ENCODE assay signal across 1 cellular context in the genomic region with DNA sequence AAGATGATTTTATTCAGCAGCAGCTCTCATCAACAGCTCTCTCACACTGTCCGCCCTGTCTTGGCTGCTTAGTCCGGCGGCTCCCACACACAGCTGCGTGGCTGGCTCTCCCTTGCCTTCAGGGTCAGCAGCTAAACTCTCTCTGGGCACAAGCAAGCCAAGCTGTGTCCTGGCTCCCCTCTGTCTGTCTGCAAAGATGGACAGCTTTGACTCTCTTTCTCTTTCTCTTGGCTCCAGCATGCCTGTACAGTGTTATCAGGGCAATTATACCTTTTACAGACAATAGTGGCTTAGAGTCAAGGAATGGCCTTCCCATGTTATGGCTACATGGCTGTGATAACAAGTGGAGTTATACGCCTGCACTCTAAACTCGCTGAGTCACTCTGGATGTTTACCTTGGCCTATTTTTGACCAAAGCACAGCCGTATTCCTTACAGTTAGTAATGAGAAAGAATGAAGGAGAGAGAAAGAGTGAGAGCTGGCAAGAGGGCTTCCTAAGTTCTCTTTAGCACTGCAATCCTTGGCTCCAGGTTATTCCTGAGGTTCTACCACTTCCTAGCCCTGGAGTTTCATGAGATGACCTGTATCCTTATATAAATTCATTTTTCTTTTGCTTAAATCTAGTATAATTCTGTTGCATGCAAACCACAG.
TF ChIP-seq lines count a peak whose summit lies in the region.

No MANE protein-coding gene starts in this region.

TF ChIP-seq in HepG2, 621 proteins besides CTCF, POLR2A, EP300 and RAD21 (continued from another document and continues in another):
- TF ChIP-seq, protein P1, sequence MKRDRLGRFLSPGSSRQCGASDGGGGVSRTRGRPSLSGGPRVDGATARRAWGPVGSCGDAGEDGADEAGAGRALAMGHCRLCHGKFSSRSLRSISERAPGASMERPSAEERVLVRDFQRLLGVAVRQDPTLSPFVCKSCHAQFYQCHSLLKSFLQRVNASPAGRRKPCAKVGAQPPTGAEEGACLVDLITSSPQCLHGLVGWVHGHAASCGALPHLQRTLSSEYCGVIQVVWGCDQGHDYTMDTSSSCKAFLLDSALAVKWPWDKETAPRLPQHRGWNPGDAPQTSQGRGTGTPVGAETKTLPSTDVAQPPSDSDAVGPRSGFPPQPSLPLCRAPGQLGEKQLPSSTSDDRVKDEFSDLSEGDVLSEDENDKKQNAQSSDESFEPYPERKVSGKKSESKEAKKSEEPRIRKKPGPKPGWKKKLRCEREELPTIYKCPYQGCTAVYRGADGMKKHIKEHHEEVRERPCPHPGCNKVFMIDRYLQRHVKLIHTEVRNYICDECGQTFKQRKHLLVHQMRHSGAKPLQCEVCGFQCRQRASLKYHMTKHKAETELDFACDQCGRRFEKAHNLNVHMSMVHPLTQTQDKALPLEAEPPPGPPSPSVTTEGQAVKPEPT (CRISPR knock-in tag; IDR thresholded peaks at IDR 0.05; ENCODE audit: low read depth) = no peak
- peak; percentile 62; the same call in 1 of the 2 replicates for TF ChIP-seq KAT7 (CRISPR knock-in tag; IDR thresholded peaks at IDR 0.05; ENCODE audit: borderline replicate concordance)
- TF ChIP-seq ZNF644 (CRISPR knock-in tag; IDR thresholded peaks at IDR 0.05; ENCODE audit: low read depth) = peak; percentile 92
- TF ChIP-seq ZFP90 (CRISPR knock-in tag; IDR thresholded peaks at IDR 0.05; ENCODE audit: borderline replicate concordance) = no peak
- TF ChIP-seq CBX5 (CRISPR knock-in tag; IDR thresholded peaks at IDR 0.05; ENCODE audit: borderline replicate concordance) = 0 out of 2 replicates have a peak, but pooled peaks have one; percentile 36
- TF ChIP-seq, protein P2, sequence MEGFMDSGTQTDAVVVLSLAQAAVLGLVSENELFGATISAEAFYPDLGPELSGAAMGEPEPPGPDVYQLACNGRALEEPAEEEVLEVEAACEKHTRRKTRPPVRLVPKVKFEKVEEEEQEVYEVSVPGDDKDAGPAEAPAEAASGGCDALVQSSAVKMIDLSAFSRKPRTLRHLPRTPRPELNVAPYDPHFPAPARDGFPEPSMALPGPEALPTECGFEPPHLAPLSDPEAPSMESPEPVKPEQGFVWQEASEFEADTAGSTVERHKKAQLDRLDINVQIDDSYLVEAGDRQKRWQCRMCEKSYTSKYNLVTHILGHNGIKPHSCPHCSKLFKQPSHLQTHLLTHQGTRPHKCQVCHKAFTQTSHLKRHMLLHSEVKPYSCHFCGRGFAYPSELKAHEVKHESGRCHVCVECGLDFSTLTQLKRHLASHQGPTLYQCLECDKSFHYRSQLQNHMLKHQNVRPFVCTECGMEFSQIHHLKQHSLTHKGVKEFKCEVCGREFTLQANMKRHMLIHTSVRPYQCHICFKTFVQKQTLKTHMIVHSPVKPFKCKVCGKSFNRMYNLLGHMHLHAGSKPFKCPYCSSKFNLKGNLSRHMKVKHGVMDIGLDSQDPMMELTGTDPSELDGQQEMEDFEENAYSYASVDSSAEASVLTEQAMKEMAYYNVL (CRISPR knock-in tag; IDR thresholded peaks at IDR 0.05; ENCODE audit: borderline replicate concordance) = peak; percentile 93
- TF ChIP-seq ZNF660 (CRISPR knock-in tag; IDR thresholded peaks at IDR 0.05; ENCODE audit: borderline replicate concordance, low read depth) = no peak
- TF ChIP-seq HOXA3 (CRISPR knock-in tag; IDR thresholded peaks at IDR 0.05) = peak; percentile 45; the same call in 1 of the 2 replicates
- 0 out of 2 replicates have a peak, but pooled peaks have one; percentile 53 for TF ChIP-seq ZNF331 (CRISPR knock-in tag; IDR thresholded peaks at IDR 0.05)
- peak; percentile 48; the same call in 1 of the 2 replicates for TF ChIP-seq ERF (CRISPR knock-in tag; IDR thresholded peaks at IDR 0.05)
- TF ChIP-seq, protein P3, sequence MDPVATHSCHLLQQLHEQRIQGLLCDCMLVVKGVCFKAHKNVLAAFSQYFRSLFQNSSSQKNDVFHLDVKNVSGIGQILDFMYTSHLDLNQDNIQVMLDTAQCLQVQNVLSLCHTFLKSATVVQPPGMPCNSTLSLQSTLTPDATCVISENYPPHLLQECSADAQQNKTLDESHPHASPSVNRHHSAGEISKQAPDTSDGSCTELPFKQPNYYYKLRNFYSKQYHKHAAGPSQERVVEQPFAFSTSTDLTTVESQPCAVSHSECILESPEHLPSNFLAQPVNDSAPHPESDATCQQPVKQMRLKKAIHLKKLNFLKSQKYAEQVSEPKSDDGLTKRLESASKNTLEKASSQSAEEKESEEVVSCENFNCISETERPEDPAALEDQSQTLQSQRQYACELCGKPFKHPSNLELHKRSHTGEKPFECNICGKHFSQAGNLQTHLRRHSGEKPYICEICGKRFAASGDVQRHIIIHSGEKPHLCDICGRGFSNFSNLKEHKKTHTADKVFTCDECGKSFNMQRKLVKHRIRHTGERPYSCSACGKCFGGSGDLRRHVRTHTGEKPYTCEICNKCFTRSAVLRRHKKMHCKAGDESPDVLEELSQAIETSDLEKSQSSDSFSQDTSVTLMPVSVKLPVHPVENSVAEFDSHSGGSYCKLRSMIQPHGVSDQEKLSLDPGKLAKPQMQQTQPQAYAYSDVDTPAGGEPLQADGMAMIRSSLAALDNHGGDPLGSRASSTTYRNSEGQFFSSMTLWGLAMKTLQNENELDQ (CRISPR knock-in tag; IDR thresholded peaks at IDR 0.05; ENCODE audit: borderline replicate concordance) = no peak
- no peak for TF ChIP-seq GFI1 (CRISPR knock-in tag; IDR thresholded peaks at IDR 0.05; ENCODE audit: borderline replicate concordance)
- TF ChIP-seq CEBPG (CRISPR knock-in tag; IDR thresholded peaks at IDR 0.05) = 0 out of 2 replicates have a peak, but pooled peaks have one; percentile 18
- no peak for TF ChIP-seq CREB1 (IDR thresholded peaks at IDR 0.05)
- peak; percentile 84 for TF ChIP-seq CREB1 (CRISPR knock-in tag; IDR thresholded peaks at IDR 0.05)
- TF ChIP-seq YY1 (IDR thresholded peaks at IDR 0.05; ENCODE audit: insufficient read depth, insufficient replicate concordance, low read depth, low read length) = peak; percentile 38
- peak; percentile 74 for TF ChIP-seq MED1 (CRISPR knock-in tag; IDR thresholded peaks at IDR 0.05)
- no peak for TF ChIP-seq ZNF891 (CRISPR knock-in tag; IDR thresholded peaks at IDR 0.05)
- TF ChIP-seq, protein P4, sequence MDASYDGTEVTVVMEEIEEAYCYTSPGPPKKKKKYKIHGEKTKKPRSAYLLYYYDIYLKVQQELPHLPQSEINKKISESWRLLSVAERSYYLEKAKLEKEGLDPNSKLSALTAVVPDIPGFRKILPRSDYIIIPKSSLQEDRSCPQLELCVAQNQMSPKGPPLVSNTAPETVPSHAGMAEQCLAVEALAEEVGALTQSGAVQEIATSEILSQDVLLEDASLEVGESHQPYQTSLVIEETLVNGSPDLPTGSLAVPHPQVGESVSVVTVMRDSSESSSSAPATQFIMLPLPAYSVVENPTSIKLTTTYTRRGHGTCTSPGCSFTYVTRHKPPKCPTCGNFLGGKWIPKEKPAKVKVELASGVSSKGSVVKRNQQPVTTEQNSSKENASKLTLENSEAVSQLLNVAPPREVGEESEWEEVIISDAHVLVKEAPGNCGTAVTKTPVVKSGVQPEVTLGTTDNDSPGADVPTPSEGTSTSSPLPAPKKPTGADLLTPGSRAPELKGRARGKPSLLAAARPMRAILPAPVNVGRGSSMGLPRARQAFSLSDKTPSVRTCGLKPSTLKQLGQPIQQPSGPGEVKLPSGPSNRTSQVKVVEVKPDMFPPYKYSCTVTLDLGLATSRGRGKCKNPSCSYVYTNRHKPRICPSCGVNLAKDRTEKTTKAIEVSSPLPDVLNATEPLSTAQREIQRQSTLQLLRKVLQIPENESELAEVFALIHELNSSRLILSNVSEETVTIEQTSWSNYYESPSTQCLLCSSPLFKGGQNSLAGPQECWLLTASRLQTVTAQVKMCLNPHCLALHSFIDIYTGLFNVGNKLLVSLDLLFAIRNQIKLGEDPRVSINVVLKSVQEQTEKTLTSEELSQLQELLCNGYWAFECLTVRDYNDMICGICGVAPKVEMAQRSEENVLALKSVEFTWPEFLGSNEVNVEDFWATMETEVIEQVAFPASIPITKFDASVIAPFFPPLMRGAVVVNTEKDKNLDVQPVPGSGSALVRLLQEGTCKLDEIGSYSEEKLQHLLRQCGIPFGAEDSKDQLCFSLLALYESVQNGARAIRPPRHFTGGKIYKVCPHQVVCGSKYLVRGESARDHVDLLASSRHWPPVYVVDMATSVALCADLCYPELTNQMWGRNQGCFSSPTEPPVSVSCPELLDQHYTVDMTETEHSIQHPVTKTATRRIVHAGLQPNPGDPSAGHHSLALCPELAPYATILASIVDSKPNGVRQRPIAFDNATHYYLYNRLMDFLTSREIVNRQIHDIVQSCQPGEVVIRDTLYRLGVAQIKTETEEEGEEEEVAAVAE (CRISPR knock-in tag; IDR thresholded peaks at IDR 0.05; ENCODE audit: borderline replicate concordance) = peak; percentile 29; the same call in 1 of the 2 replicates
- no peak for TF ChIP-seq ZBTB20 (CRISPR knock-in tag; IDR thresholded peaks at IDR 0.05; ENCODE audit: borderline replicate concordance, low read depth)
- no peak for TF ChIP-seq SOX6 (IDR thresholded peaks at IDR 0.05)
- TF ChIP-seq SOX6 (CRISPR knock-in tag; IDR thresholded peaks at IDR 0.05) = peak; percentile 81
- TF ChIP-seq POGZ (CRISPR knock-in tag; IDR thresholded peaks at IDR 0.05) = peak; percentile 64
- 0 out of 2 replicates have a peak, but pooled peaks have one; percentile 52 for TF ChIP-seq HOXA5 (CRISPR knock-in tag; IDR thresholded peaks at IDR 0.05)
- TF ChIP-seq, protein P5, sequence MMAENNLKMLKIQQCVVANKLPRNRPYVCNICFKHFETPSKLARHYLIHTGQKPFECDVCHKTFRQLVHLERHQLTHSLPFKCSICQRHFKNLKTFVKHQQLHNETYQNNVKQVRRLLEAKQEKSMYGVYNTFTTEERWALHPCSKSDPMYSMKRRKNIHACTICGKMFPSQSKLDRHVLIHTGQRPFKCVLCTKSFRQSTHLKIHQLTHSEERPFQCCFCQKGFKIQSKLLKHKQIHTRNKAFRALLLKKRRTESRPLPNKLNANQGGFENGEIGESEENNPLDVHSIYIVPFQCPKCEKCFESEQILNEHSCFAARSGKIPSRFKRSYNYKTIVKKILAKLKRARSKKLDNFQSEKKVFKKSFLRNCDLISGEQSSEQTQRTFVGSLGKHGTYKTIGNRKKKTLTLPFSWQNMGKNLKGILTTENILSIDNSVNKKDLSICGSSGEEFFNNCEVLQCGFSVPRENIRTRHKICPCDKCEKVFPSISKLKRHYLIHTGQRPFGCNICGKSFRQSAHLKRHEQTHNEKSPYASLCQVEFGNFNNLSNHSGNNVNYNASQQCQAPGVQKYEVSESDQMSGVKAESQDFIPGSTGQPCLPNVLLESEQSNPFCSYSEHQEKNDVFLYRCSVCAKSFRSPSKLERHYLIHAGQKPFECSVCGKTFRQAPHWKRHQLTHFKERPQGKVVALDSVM (CRISPR knock-in tag; IDR thresholded peaks at IDR 0.05) = 0 out of 2 replicates have a peak, but pooled peaks have one; percentile 19
- TF ChIP-seq, protein P6, sequence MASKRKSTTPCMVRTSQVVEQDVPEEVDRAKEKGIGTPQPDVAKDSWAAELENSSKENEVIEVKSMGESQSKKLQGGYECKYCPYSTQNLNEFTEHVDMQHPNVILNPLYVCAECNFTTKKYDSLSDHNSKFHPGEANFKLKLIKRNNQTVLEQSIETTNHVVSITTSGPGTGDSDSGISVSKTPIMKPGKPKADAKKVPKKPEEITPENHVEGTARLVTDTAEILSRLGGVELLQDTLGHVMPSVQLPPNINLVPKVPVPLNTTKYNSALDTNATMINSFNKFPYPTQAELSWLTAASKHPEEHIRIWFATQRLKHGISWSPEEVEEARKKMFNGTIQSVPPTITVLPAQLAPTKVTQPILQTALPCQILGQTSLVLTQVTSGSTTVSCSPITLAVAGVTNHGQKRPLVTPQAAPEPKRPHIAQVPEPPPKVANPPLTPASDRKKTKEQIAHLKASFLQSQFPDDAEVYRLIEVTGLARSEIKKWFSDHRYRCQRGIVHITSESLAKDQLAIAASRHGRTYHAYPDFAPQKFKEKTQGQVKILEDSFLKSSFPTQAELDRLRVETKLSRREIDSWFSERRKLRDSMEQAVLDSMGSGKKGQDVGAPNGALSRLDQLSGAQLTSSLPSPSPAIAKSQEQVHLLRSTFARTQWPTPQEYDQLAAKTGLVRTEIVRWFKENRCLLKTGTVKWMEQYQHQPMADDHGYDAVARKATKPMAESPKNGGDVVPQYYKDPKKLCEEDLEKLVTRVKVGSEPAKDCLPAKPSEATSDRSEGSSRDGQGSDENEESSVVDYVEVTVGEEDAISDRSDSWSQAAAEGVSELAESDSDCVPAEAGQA (IDR thresholded peaks at IDR 0.05; ENCODE audit: low read depth) = no peak
- TF ChIP-seq, protein P6 (CRISPR knock-in tag; IDR thresholded peaks at IDR 0.05; ENCODE audit: borderline replicate concordance) = no peak
- peak; percentile 57 for TF ChIP-seq TEAD3 (CRISPR knock-in tag; optimal IDR thresholded peaks at IDR 0.05; ENCODE audit: borderline replicate concordance)
- TF ChIP-seq RARA (CRISPR knock-in tag; IDR thresholded peaks at IDR 0.05) = peak; percentile 46
- TF ChIP-seq, protein P7, sequence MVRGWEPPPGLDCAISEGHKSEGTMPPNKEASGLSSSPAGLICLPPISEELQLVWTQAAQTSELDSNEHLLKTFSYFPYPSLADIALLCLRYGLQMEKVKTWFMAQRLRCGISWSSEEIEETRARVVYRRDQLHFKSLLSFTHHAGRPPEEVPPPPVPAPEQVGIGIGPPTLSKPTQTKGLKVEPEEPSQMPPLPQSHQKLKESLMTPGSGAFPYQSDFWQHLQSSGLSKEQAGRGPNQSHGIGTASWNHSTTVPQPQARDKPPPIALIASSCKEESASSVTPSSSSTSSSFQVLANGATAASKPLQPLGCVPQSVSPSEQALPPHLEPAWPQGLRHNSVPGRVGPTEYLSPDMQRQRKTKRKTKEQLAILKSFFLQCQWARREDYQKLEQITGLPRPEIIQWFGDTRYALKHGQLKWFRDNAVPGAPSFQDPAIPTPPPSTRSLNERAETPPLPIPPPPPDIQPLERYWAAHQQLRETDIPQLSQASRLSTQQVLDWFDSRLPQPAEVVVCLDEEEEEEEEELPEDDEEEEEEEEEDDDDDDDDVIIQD (CRISPR knock-in tag; IDR thresholded peaks at IDR 0.05; ENCODE audit: low read depth) = peak; percentile 56; the same call in 1 of the 2 replicates
